Comparison of ENCODE assay signal across 14 cellular contexts in the genomic region with DNA sequence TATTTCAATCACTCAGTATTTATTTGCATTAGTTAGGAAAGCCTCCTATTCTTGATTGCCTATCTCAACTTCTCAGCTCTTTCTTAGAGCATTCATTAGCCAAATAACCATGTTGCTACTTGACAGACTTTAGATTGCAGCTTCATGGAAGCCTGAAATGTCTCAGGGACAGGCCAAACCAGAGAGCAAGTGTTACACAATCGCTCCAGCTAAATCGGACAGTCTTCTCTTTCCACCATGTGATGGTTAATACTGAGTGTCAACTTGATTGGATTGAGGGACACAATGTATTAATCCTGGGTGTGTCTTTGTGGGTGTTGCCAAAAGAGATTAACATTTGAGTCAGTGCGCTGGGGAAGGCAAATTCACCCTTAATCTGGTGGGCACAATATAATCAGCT.
DNase-seq lines count a peak whose midpoint lies in the region; ATAC-seq and TF ChIP-seq lines count a peak whose summit lies in the region.
"Had no signal": no experiment of that assay in that cellular context is flagged by ENCODE, and none has a peak within 500 bp of the region (broad histone marks: within the 10 kb centered on the region; RNA-seq: fewer than 3 reads in every experiment).

No MANE protein-coding gene starts in this region.

- peaks cover 22% of the 10 kb centered on the region for H3F3A ChIP-seq in neural progenitor cell (ENCODE audit: low read depth)

- WGBS in adrenal gland, 4 donors, result 78 to 90% (median 87%) methylated on average over 3 of the region's 3 CpGs

- H3K9ac ChIP-seq in neural progenitor cell, result no peak overlapping the region
- H3K9ac ChIP-seq: BLaER1 treated with 17β-estradiol and CSF1 and Interleukin-3, amounts not matched to agents 10 nM and 100 nM; GM23248 had no signal

- H3K9me3 ChIP-seq in WERI-Rb-1 (ENCODE audit: severe bottlenecking) (peaks cover 2% of the 10 kb centered on the region), neural progenitor cell (ENCODE audit: low read depth) (no peaks in the 10 kb centered on the region), adrenal gland (replicated peaks in 1 of 3) (no peaks in the 10 kb centered on the region)
- H3K9me3 ChIP-seq: BLaER1 treated with 17β-estradiol and CSF1 and Interleukin-3, amounts not matched to agents 10 nM and 100 nM had no signal

- intact Hi-C loops in left ventricle myocardium superior (cut with micrococcal nuclease) (no loop called here), cardiac septum (cut with DNase I) (no loop called here), adrenal gland (cut with DNase I) (no loop called here)

- peaks cover 12% of the 10 kb centered on the region for H3K27me3 Mint-ChIP-seq in neural progenitor cell (ENCODE audit: insufficient read depth, low read depth)
- H3K27me3 Mint-ChIP-seq: CD4-positive, CD25-positive, alpha-beta regulatory T cell had no signal

- H2AFZ ChIP-seq in neural progenitor cell (replicated peaks), result no peak overlapping the region
- H2AFZ ChIP-seq: GM23248 had no signal

- H3K4me2 ChIP-seq in neural progenitor cell, result no peak overlapping the region
- H3K4me2 ChIP-seq: BLaER1 treated with 17β-estradiol and CSF1 and Interleukin-3, amounts not matched to agents 10 nM and 100 nM had no signal

- H3K4me1 Mint-ChIP-seq in neural progenitor cell, result peaks cover 38% of the 10 kb centered on the region

- no peaks in the 10 kb centered on the region for H3K36me3 Mint-ChIP-seq in neural progenitor cell
- H3K36me3 Mint-ChIP-seq: CD4-positive, CD25-positive, alpha-beta regulatory T cell had no signal

- H3K27ac Mint-ChIP-seq in neural progenitor cell, result no peak overlapping the region
- H3K27ac Mint-ChIP-seq: CD4-positive, CD25-positive, alpha-beta regulatory T cell had no signal

- DNase-seq in left ventricle myocardium superior, result no peak
- DNase-seq in cardiac septum (ENCODE audit: low spot score), result no peak
- DNase-seq in WERI-Rb-1, result peak; percentile 42
- peak; percentile 22 for DNase-seq in neural progenitor cell (ENCODE audit: low spot score)
- DNase-seq in AG20443 (ENCODE audit: low spot score), result no peak
- DNase-seq in adrenal gland, result no peak
- DNase-seq in NCI-H226, result no peak
- DNase-seq: 8988T; Calu3; CD4-positive, CD25-positive, alpha-beta regulatory T cell; DMS79; GM23248 had no signal

- no peak for TF ChIP-seq POLR2A in adrenal gland (IDR thresholded peaks at IDR 0.05)

- TF ChIP-seq CTCF in WERI-Rb-1 (IDR thresholded peaks at IDR 0.05; ENCODE audit: low read depth, low read length) (no peak), neural progenitor cell (IDR thresholded peaks at IDR 0.05) (no peak), adrenal gland (IDR thresholded peaks at IDR 0.05) (no peak)

- H4K20me1 ChIP-seq in neural progenitor cell (ENCODE audit: low read depth), result no peaks in the 10 kb centered on the region
- H4K20me1 ChIP-seq: BLaER1 treated with 17β-estradiol and CSF1 and Interleukin-3, amounts not matched to agents 10 nM and 100 nM had no signal

- no peaks in the 10 kb centered on the region for H3K9me3 Mint-ChIP-seq in neural progenitor cell

- no peaks in the 10 kb centered on the region for H3K36me3 ChIP-seq in WERI-Rb-1
- H3K36me3 ChIP-seq in neural progenitor cell, result no peaks in the 10 kb centered on the region
- H3K36me3 ChIP-seq in adrenal gland (replicated peaks in 1 of 2), result no peaks in the 10 kb centered on the region
- H3K36me3 ChIP-seq: BLaER1 treated with 17β-estradiol and CSF1 and Interleukin-3, amounts not matched to agents 10 nM and 100 nM had no signal

- H3K4me1 ChIP-seq in neural progenitor cell, result peaks cover 36% of the 10 kb centered on the region
- H3K4me1 ChIP-seq in adrenal gland (replicated peaks in 1 of 2), result no peaks in the 10 kb centered on the region

- ATAC-seq in left ventricle myocardium superior, result peak; percentile 60
- ATAC-seq: GM12878 had no signal

- no peaks in the 10 kb centered on the region for H3K27me3 ChIP-seq in WERI-Rb-1 (ENCODE audit: insufficient read depth, low read depth, severe bottlenecking)
- H3K27me3 ChIP-seq in neural progenitor cell, result no peaks in the 10 kb centered on the region
- H3K27me3 ChIP-seq in adrenal gland, result no peaks in the 10 kb centered on the region
- H3K27me3 ChIP-seq: BLaER1 treated with 17β-estradiol and CSF1 and Interleukin-3, amounts not matched to agents 10 nM and 100 nM had no signal

- H3K79me2 ChIP-seq in neural progenitor cell (ENCODE audit: low read depth), result no peaks in the 10 kb centered on the region

- no peak overlapping the region for H3K4me3 Mint-ChIP-seq in neural progenitor cell
- H3K4me3 Mint-ChIP-seq: CD4-positive, CD25-positive, alpha-beta regulatory T cell had no signal

- H3K4me3 ChIP-seq in WERI-Rb-1 (ENCODE audit: low read depth, low read length) (no peak overlapping the region), neural progenitor cell (no peak overlapping the region), adrenal gland (no peak overlapping the region)
- H3K4me3 ChIP-seq: BLaER1 treated with 17β-estradiol and CSF1 and Interleukin-3, amounts not matched to agents 10 nM and 100 nM; GM12878; GM23248 had no signal

- H3K27ac ChIP-seq in WERI-Rb-1 (no peak overlapping the region), neural progenitor cell (no peak overlapping the region), adrenal gland (no peak overlapping the region)
- H3K27ac ChIP-seq: BLaER1 treated with 17β-estradiol and CSF1 and Interleukin-3, amounts not matched to agents 10 nM and 100 nM; GM23248 had no signal

Comparison
In these comparisons a context has a peak if more than half of its experiments do, and no peak if none do; other contexts are left out.
1. DNase-seq: peak in WERI-Rb-1 (single experiment) and neural progenitor cell (single experiment); none in left ventricle myocardium superior (single experiment), cardiac septum (single experiment), AG20443 (single experiment), adrenal gland (0 of 7) and NCI-H226 (single experiment).